In the genomic region with DNA sequence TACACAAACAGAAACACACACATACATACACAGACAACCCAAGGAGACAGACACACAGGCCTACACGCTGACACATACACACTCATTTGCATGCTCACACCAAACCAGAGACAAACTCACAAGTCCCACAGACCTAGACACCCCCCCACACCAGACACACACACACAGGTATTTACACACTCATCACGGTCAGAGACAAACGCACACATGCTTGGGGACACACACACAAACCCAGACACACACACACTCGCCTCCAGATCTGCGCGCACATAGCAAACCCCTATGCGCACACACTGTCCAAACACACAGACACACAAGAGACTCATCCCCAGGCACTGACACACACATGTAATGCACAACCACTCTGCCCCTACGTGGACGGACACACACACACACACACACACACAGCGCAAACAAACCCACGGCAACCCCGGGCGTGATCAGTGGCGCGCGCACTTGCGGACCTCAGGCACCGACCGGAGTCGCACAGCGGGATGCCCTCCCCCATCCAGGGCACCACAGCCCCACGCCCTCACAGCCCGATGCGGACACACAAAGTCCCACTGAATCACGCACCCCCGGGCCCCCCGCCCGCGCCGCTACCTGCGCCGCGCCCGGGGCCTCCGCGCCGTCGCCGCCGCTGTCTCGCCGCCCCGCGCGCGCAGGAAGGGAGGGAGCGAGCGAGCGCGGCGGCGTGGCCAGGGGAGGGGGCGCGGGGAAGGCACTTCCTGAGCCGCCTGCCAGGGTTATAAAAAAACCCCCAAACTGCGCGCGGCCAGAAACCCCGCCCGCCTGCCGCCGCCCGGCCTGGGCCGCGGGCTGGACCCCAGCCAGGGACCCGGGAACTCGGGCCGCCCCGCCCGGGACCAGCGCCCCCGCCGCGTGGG, we compare ENCODE assay signal across 8 cellular contexts. TPM values are rescaled to one million over a fixed set of nuclear protein-coding genes. Genes with fewer than 3 reads are reported as not detected.
DNase-seq lines count a peak whose midpoint lies in the region; ATAC-seq and TF ChIP-seq lines count a peak whose summit lies in the region.

ADAMTS10 (minus strand) TSS at position 675 of the 887 bp plus-strand sequence. CDS start 5,005 bp downstream, outside the sequence.

- peaks cover 9% of the 10 kb centered on the region for H3K4me1 Mint-ChIP-seq in T-helper 2 cell treated with Interferon-gamma antibody and Interleukin-4, amounts not matched to agents 5 μg/mL and 100 μg/mL, for 36 hours (ENCODE audit: low read depth)

- H3K4me3 Mint-ChIP-seq in T-helper 2 cell treated with Interferon-gamma antibody and Interleukin-4, amounts not matched to agents 5 μg/mL and 100 μg/mL, for 36 hours, result peak within 1 kb of the TSS; percentile 83

- H3K9me3 Mint-ChIP-seq in T-helper 2 cell treated with Interferon-gamma antibody and Interleukin-4, amounts not matched to agents 5 μg/mL and 100 μg/mL, for 36 hours, result no peaks in the 10 kb centered on the region

- H3K27me3 Mint-ChIP-seq in T-helper 2 cell treated with Interferon-gamma antibody and Interleukin-4, amounts not matched to agents 5 μg/mL and 100 μg/mL, for 36 hours (ENCODE audit: low read depth), result peaks cover 20% of the 10 kb centered on the region

- ATAC-seq in left lobe of liver (peak; percentile 46), GM21528 (IDR thresholded peaks at IDR 0.05; ENCODE audit: low FRiP score, unreplicated experiment) (no peak), GM19397 (IDR thresholded peaks at IDR 0.05; ENCODE audit: unreplicated experiment) (no peak), HG02970 (IDR thresholded peaks at IDR 0.05; ENCODE audit: low FRiP score, unreplicated experiment) (no peak)

- TF ChIP-seq CTCF in cardiac fibroblast (IDR thresholded peaks at IDR 0.05; ENCODE audit: low read depth, low read length), result no peak

- peaks cover 1% of the 10 kb centered on the region for H3K36me3 Mint-ChIP-seq in T-helper 2 cell treated with Interferon-gamma antibody and Interleukin-4, amounts not matched to agents 5 μg/mL and 100 μg/mL, for 36 hours (ENCODE audit: low read depth)

- DNase-seq in ELF-1 (ENCODE audit: low read depth, low spot score), result peak; percentile 50
- DNase-seq in T-helper 2 cell treated with Interferon-gamma antibody and Interleukin-4, amounts not matched to agents 5 μg/mL and 100 μg/mL, for 36 hours (ENCODE audit: low spot score), result peak; percentile 7
- DNase-seq in cardiac fibroblast (ENCODE audit: low read depth in 2 of 2), result peak; percentile 43 to 58
- DNase-seq in left lobe of liver (ENCODE audit: low spot score), result peak; percentile 55
- DNase-seq in stimulated activated CD4-positive, alpha-beta T cell treated with anti-CD3 and anti-CD28 coated beads, Interleukin-4, amount 100 ng/mL, for 24 hours, result peak; percentile 31

- H3K27ac Mint-ChIP-seq in T-helper 2 cell treated with Interferon-gamma antibody and Interleukin-4, amounts not matched to agents 5 μg/mL and 100 μg/mL, for 36 hours, result peak within 1 kb of the TSS; percentile 3

- peak within 1 kb of the TSS; percentile 67 to 70 for H3K4me3 ChIP-seq in cardiac fibroblast (replicated peaks in 1 of 2; ENCODE audit: low read depth in 2 of 2, low read length in 2 of 2)

RNA-seq across cellular contexts. Expression of gene ADAMTS10, which starts in this region (rescaled TPM):
- total RNA-seq in left lobe of liver, result 12.0 TPM
